In the genomic region with DNA sequence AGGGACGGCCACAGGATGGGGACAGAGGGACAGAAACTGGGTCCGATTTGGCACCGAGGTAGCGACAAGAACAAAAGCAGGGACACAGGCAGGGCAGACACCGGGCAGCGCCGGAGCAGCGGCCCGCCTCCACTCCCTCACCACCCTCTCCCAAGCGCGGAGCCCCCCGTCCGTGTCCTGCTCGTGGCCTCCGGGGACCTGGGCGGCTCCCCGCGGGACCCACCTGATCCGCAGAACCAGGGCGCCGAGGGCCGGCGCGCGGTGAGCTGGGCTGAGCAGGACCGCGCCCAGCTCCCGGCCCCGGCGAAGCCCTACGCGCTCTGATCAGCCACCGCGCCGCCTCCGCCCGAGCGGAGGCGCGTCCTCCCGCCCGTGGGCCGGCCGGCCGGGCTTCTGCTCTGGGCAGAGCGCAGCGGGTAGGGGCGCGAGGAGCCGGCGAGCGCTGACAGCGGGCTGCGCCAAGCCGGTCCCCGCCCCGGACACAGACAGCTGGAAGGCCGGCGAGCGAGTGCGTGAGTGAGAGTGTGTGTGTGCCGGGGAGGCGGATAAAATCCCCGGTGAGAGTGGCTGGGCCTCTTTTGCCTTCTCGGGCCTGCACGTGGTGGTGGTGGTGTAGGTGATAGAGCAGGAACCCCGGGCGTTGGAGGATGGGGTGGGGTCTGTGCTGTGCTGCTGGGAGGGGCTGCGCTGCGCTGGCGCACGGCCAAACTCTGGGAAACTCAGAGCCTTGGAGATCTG, we compare ENCODE assay signal across 1 cellular context.
TF ChIP-seq lines count a peak whose summit lies in the region.

Gene GGTA1 (minus strand): TSS at position 418 of the 738 bp plus-strand sequence. CDS start 31,922 bp downstream, outside the sequence.

TF ChIP-seq in HEK293, 187 proteins besides CTCF, POLR2A, EP300 and RAD21 (continued from another document and continues in another):
- TF ChIP-seq ZBTB11 (tag by site-specific recombination; conservative IDR thresholded peaks at IDR 0.05; ENCODE audit: low read depth) (no peak; the same call in 1 of the 2 replicates), ZNF202 (tag by site-specific recombination; IDR thresholded peaks at IDR 0.05; ENCODE audit: borderline replicate concordance) (no peak), ZNF501 (tag by site-specific recombination; IDR thresholded peaks at IDR 0.05) (peak; percentile 84), WT1 (tag by site-specific recombination; IDR thresholded peaks at IDR 0.05) (0 out of 2 replicates have a peak, but pooled peaks have one; percentile 19), FEZF1 (tag by site-specific recombination; IDR thresholded peaks at IDR 0.05) (no peak), SETDB1 (IDR thresholded peaks at IDR 0.05; ENCODE audit: insufficient read length, low read length) (no peak), ZNF791 (tag by site-specific recombination; IDR thresholded peaks at IDR 0.05) (no peak), ZNF768 (tag by site-specific recombination; IDR thresholded peaks at IDR 0.05) (no peak), YY1 (tag by site-specific recombination; IDR thresholded peaks at IDR 0.05) (no peak), ZNF549 (tag by site-specific recombination; IDR thresholded peaks at IDR 0.05) (no peak), ZBTB6 (tag by site-specific recombination; IDR thresholded peaks at IDR 0.05) (peak; percentile 84), ZSCAN5A (tag by site-specific recombination; IDR thresholded peaks at IDR 0.05) (no peak), ZNF157 (tag by site-specific recombination; IDR thresholded peaks at IDR 0.05) (no peak), ZNF600 (tag by site-specific recombination; IDR thresholded peaks at IDR 0.05) (peak; percentile 63; the same call in 1 of the 2 replicates), ZBTB21 (tag by site-specific recombination; IDR thresholded peaks at IDR 0.05) (no peak), TRIM28 (IDR thresholded peaks at IDR 0.05; ENCODE audit: borderline replicate concordance, low read length) (no peak; the same call in 1 of the 2 replicates), ZNF132 (tag by site-specific recombination; IDR thresholded peaks at IDR 0.05; ENCODE audit: borderline replicate concordance) (no peak), ZNF24 (tag by site-specific recombination; IDR thresholded peaks at IDR 0.05) (no peak), ZNF138 (tag by site-specific recombination; IDR thresholded peaks at IDR 0.05; ENCODE audit: borderline replicate concordance) (no peak), ZNF513 (tag by site-specific recombination; IDR thresholded peaks at IDR 0.05) (no peak), ZNF629 (tag by site-specific recombination; IDR thresholded peaks at IDR 0.05) (peak; percentile 21; the same call in 1 of the 2 replicates), ZNF626 (tag by site-specific recombination; IDR thresholded peaks at IDR 0.05) (no peak), ZNF555 (tag by site-specific recombination; conservative IDR thresholded peaks at IDR 0.05) (no peak), ZNF239 (tag by site-specific recombination; IDR thresholded peaks at IDR 0.05) (no peak), ZNF169 (tag by site-specific recombination; IDR thresholded peaks at IDR 0.05) (no peak), ZNF423 (tag by site-specific recombination; IDR thresholded peaks at IDR 0.05) (no peak), ZNF350 (tag by site-specific recombination; IDR thresholded peaks at IDR 0.05) (no peak)
- TF ChIP-seq, protein P1, sequence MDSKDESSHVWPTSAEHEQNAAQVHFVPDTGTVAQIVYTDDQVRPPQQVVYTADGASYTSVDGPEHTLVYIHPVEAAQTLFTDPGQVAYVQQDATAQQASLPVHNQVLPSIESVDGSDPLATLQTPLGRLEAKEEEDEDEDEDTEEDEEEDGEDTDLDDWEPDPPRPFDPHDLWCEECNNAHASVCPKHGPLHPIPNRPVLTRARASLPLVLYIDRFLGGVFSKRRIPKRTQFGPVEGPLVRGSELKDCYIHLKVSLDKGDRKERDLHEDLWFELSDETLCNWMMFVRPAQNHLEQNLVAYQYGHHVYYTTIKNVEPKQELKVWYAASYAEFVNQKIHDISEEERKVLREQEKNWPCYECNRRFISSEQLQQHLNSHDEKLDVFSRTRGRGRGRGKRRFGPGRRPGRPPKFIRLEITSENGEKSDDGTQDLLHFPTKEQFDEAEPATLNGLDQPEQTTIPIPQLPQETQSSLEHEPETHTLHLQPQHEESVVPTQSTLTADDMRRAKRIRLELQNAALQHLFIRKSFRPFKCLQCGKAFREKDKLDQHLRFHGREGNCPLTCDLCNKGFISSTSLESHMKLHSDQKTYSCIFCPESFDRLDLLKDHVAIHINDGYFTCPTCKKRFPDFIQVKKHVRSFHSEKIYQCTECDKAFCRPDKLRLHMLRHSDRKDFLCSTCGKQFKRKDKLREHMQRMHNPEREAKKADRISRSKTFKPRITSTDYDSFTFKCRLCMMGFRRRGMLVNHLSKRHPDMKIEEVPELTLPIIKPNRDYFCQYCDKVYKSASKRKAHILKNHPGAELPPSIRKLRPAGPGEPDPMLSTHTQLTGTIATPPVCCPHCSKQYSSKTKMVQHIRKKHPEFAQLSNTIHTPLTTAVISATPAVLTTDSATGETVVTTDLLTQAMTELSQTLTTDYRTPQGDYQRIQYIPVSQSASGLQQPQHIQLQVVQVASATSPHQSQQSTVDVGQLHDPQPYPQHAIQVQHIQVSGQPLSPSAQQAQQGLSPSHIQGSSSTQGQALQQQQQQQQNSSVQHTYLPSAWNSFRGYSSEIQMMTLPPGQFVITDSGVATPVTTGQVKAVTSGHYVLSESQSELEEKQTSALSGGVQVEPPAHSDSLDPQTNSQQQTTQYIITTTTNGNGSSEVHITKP (tag by site-specific recombination; IDR thresholded peaks at IDR 0.05) = 0 out of 2 replicates have a peak, but pooled peaks have one; percentile 28
- TF ChIP-seq, protein P2, sequence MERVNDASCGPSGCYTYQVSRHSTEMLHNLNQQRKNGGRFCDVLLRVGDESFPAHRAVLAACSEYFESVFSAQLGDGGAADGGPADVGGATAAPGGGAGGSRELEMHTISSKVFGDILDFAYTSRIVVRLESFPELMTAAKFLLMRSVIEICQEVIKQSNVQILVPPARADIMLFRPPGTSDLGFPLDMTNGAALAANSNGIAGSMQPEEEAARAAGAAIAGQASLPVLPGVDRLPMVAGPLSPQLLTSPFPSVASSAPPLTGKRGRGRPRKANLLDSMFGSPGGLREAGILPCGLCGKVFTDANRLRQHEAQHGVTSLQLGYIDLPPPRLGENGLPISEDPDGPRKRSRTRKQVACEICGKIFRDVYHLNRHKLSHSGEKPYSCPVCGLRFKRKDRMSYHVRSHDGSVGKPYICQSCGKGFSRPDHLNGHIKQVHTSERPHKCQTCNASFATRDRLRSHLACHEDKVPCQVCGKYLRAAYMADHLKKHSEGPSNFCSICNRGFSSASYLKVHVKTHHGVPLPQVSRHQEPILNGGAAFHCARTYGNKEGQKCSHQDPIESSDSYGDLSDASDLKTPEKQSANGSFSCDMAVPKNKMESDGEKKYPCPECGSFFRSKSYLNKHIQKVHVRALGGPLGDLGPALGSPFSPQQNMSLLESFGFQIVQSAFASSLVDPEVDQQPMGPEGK (tag by site-specific recombination; IDR thresholded peaks at IDR 0.05) = peak; percentile 79
- TF ChIP-seq, protein P3, sequence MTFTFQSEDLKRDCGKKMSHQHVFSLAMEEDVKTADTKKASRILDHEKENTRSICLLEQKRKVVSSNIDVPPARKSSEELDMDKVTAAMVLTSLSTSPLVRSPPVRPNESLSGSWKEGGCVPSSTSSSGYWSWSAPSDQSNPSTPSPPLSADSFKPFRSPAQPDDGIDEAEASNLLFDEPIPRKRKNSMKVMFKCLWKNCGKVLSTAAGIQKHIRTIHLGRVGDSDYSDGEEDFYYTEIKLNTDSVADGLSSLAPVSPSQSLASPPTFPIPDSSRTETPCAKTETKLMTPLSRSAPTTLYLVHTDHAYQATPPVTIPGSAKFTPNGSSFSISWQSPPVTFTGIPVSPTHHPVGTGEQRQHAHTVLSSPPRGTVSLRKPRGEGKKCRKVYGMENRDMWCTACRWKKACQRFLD (tag by site-specific recombination; IDR thresholded peaks at IDR 0.05) = peak; percentile 50; the same call in 1 of the 2 replicates
- TF ChIP-seq, protein P4, sequence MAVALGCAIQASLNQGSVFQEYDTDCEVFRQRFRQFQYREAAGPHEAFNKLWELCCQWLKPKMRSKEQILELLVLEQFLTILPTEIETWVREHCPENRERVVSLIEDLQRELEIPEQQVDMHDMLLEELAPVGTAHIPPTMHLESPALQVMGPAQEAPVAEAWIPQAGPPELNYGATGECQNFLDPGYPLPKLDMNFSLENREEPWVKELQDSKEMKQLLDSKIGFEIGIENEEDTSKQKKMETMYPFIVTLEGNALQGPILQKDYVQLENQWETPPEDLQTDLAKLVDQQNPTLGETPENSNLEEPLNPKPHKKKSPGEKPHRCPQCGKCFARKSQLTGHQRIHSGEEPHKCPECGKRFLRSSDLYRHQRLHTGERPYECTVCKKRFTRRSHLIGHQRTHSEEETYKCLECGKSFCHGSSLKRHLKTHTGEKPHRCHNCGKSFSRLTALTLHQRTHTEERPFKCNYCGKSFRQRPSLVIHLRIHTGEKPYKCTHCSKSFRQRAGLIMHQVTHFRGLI (tag by site-specific recombination; IDR thresholded peaks at IDR 0.05) = peak; percentile 65; the same call in 1 of the 2 replicates
- TF ChIP-seq, protein P5, sequence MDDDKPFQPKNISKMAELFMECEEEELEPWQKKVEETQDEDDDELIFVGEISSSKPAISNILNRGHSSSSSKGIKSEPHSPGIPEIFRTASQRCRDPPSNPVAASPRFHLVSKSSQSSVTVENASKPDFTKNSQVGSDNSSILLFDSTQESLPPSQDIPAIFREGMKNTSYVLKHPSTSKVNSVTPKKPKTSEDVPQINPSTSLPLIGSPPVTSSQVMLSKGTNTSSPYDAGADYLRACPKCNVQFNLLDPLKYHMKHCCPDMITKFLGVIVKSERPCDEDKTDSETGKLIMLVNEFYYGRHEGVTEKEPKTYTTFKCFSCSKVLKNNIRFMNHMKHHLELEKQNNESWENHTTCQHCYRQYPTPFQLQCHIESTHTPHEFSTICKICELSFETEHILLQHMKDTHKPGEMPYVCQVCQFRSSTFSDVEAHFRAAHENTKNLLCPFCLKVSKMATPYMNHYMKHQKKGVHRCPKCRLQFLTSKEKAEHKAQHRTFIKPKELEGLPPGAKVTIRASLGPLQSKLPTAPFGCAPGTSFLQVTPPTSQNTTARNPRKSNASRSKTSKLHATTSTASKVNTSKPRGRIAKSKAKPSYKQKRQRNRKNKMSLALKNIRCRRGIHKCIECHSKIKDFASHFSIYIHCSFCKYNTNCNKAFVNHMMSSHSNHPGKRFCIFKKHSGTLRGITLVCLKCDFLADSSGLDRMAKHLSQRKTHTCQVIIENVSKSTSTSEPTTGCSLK (tag by site-specific recombination; IDR thresholded peaks at IDR 0.05) = no peak
- TF ChIP-seq, protein P6, sequence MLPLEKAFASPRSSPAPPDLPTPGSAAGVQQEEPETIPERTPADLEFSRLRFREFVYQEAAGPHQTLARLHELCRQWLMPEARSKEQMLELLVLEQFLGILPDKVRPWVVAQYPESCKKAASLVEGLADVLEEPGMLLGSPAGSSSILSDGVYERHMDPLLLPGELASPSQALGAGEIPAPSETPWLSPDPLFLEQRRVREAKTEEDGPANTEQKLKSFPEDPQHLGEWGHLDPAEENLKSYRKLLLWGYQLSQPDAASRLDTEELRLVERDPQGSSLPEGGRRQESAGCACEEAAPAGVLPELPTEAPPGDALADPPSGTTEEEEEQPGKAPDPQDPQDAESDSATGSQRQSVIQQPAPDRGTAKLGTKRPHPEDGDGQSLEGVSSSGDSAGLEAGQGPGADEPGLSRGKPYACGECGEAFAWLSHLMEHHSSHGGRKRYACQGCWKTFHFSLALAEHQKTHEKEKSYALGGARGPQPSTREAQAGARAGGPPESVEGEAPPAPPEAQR (tag by site-specific recombination; IDR thresholded peaks at IDR 0.05) = no peak
